ENCODE assay signal across 18 cellular contexts in genomic region chr16:7227193-7227825, GRCh38.
A peak's percentile ranks its signal among the peaks of the same experiment; 100 is the strongest.
DNase-seq lines count a peak whose midpoint lies in the region; TF ChIP-seq lines count a peak whose summit lies in the region.
"Had no signal": no experiment of that assay in that cellular context is flagged by ENCODE, and none has a peak within 500 bp of the region (broad histone marks: within the 10 kb centered on the region; RNA-seq: fewer than 3 reads in every experiment).

No MANE protein-coding gene starts in this region.

- no peak overlapping the region; the same call in 1 of the 2 replicates for H3K4ac ChIP-seq in H9 (ENCODE audit: low read depth, low read length)

- no peaks in the 10 kb centered on the region for H3K36me3 Mint-ChIP-seq in H9 (ENCODE audit: insufficient read depth in 1 of 3, low read depth in 3 of 3)

- H4K8ac ChIP-seq in H9 (replicated peaks; ENCODE audit: insufficient read length, low read depth, low read length), result no peak overlapping the region

- H3K4me2 ChIP-seq in H9 (ENCODE audit: insufficient read depth, insufficient read length, low read length), result peak overlapping the region; percentile 68
- H3K4me2 ChIP-seq: PC-9 had no signal

- H3T11ph ChIP-seq in H9 (ENCODE audit: low read length), result no peak overlapping the region

- H3K9me3 ChIP-seq in H9 (ENCODE audit: control insufficient read depth, low read depth, low read length) (no peaks in the 10 kb centered on the region), SJCRH30 (replicated peaks) (no peaks in the 10 kb centered on the region), thyroid gland (no peaks in the 10 kb centered on the region)

- peak overlapping the region; percentile 65 to 92 (median 86); a peak in 5 of 7 replicates for H3K27ac Mint-ChIP-seq in H9
- H3K27ac Mint-ChIP-seq: activated CD4-positive, alpha-beta T cell treated with anti-CD3 and anti-CD28 coated beads for 36 hours; CD4-positive, alpha-beta T cell; memory B cell had no signal

- no CpG with 5 or more reads among the region's 15 CpGs for WGBS in H9 (ENCODE audit: extremely low coverage, insufficient read length, low lambda C conversion rate)
- 5 to 8% methylated on average over 6 to 14 of the region's 15 CpGs for WGBS in thyroid gland, 2 donors

- H4K5ac ChIP-seq in H9 (ENCODE audit: insufficient read length, low read depth, low read length), result no peak overlapping the region

- no peak overlapping the region for H3K56ac ChIP-seq in H9 (ENCODE audit: insufficient read length, low read depth, low read length)

- intact Hi-C loops in thyroid gland (cut with DNase I), result no loop called here

- H2AFZ ChIP-seq in H9 (ENCODE audit: low read length), result peak overlapping the region; percentile 79
- H2AFZ ChIP-seq: PC-9 had no signal

- H3K79me2 ChIP-seq in H9 (ENCODE audit: insufficient read depth, low read length), result no peaks in the 10 kb centered on the region

- H4K91ac ChIP-seq in H9 (ENCODE audit: insufficient read length, low read depth, low read length), result no peak overlapping the region

- H3K36me3 ChIP-seq in SJCRH30 (no peaks in the 10 kb centered on the region), thyroid gland (no peaks in the 10 kb centered on the region)

- H3K4me3 ChIP-seq in SJCRH30 (no peak overlapping the region), thyroid gland (replicated peaks in 1 of 3) (no peak overlapping the region)
- H3K4me3 ChIP-seq: PC-9 had no signal

- no peak overlapping the region for H2BK5ac ChIP-seq in H9 (ENCODE audit: insufficient read length, low read length)

- H3K9ac ChIP-seq in H9 (ENCODE audit: extremely low read depth, insufficient read length, low read length), result no peak overlapping the region

- H4K20me1 ChIP-seq in H9 (ENCODE audit: control insufficient read depth, insufficient read depth, insufficient read length), result no peaks in the 10 kb centered on the region

- H3K9me3 Mint-ChIP-seq in H9, result no peaks in the 10 kb centered on the region

- DNase-seq in H9 (peak; percentile 57), SJCRH30 (peak; percentile 34 to 44), islet precursor cell (peak; percentile 85), thyroid gland (peak; percentile 82 to 83), NCI-H2081 treated with DMSO at 0.1 percent for 48 hours (lab: John Stamatoyannopoulos, UW) (no peak), medulla oblongata (ENCODE audit: extremely low spot score) (no peak)
- DNase-seq in activated CD4-positive, alpha-beta T cell treated with anti-CD3 and anti-CD28 coated beads for 4 hours, result no peak
- DNase-seq: activated CD4-positive, alpha-beta T cell treated with anti-CD3 and anti-CD28 coated beads for 36 hours; CD4-positive, alpha-beta T cell; DMS53; naive thymus-derived CD8-positive, alpha-beta T cell; NCI-H1417 treated with DMSO at 0.1 percent for 48 hours; NCI-H226; PC-9; SIG-M5; stimulated activated CD4-positive, alpha-beta T cell treated with anti-CD3 and anti-CD28 coated beads, Interleukin-2, amount 100 ng/mL, for 24 hours; stimulated activated naive CD4-positive, alpha-beta T cell had no signal

- peaks cover 19 to 25% of the 10 kb centered on the region in 2 experiments for H3K4me1 Mint-ChIP-seq in H9
- H3K4me1 Mint-ChIP-seq: activated CD4-positive, alpha-beta T cell treated with anti-CD3 and anti-CD28 coated beads for 36 hours; memory B cell; naive thymus-derived CD8-positive, alpha-beta T cell had no signal

- no peak for TF ChIP-seq POLR2A in thyroid gland (IDR thresholded peaks at IDR 0.05)

- peak overlapping the region; percentile 57 to 60; a peak in 4 of 5 replicates for H3K4me3 Mint-ChIP-seq in H9
- H3K4me3 Mint-ChIP-seq: activated CD4-positive, alpha-beta T cell treated with anti-CD3 and anti-CD28 coated beads for 36 hours; CD4-positive, alpha-beta T cell; memory B cell; naive thymus-derived CD8-positive, alpha-beta T cell had no signal

- no peaks in the 10 kb centered on the region; the same call in none of the 2 replicates for H3K27me3 Mint-ChIP-seq in H9 (ENCODE audit: low read depth)
- H3K27me3 Mint-ChIP-seq: activated CD4-positive, alpha-beta T cell treated with anti-CD3 and anti-CD28 coated beads for 36 hours; CD4-positive, alpha-beta T cell; memory B cell had no signal

- no peak overlapping the region for H3K14ac ChIP-seq in H9 (ENCODE audit: insufficient read depth, low read length)

- no peak overlapping the region for H2AK5ac ChIP-seq in H9 (ENCODE audit: insufficient read length, low read length)

- H3K27me3 ChIP-seq in H9 (ENCODE audit: insufficient read depth, low read length) (no peaks in the 10 kb centered on the region), SJCRH30 (no peaks in the 10 kb centered on the region), thyroid gland (no peaks in the 10 kb centered on the region)

- H3K23ac ChIP-seq in H9 (ENCODE audit: insufficient read length, low read depth, low read length), result no peak overlapping the region

- H3K18ac ChIP-seq in H9 (ENCODE audit: insufficient read length, low read depth, low read length), result peak overlapping the region; percentile 88

- no peak overlapping the region for H2BK15ac ChIP-seq in H9 (ENCODE audit: low read depth, low read length)

- no peaks in the 10 kb centered on the region for H3K23me2 ChIP-seq in H9 (ENCODE audit: insufficient read length, low read depth, low read length, poor library complexity, severe bottlenecking)

- no peaks in the 10 kb centered on the region for H3K79me1 ChIP-seq in H9 (ENCODE audit: insufficient read depth, low read depth, low read length, poor library complexity, severe bottlenecking)

- H3K4me1 ChIP-seq in H9 (ENCODE audit: insufficient read depth, low read length), result peaks cover 8% of the 10 kb centered on the region
- H3K4me1 ChIP-seq in SJCRH30, result 0 out of 2 replicates have a peak, but pooled peaks cover 2% of the 10 kb centered on the region
- H3K4me1 ChIP-seq in thyroid gland, result peaks cover 9 to 14% of the 10 kb centered on the region in 2 donors

- no peak overlapping the region for H2BK120ac ChIP-seq in H9 (ENCODE audit: low read depth, low read length, poor library complexity, severe bottlenecking)

- H3K27ac ChIP-seq in H9 (ENCODE audit: insufficient read length, low read depth, low read length) (no peak overlapping the region), SJCRH30 (no peak overlapping the region), thyroid gland (no peak overlapping the region)
- H3K27ac ChIP-seq: PC-9 had no signal

- TF ChIP-seq CTCF in H9 (conservative IDR thresholded peaks at IDR 0.05) (no peak), thyroid gland (IDR thresholded peaks at IDR 0.05) (no peak)

- no peak overlapping the region for H2BK12ac ChIP-seq in H9 (ENCODE audit: insufficient read length, low read depth, low read length)

- H2BK20ac ChIP-seq in H9 (ENCODE audit: low read depth, low read length, poor library complexity, severe bottlenecking), result no peak overlapping the region

Comparison
In these comparisons a context has a peak if more than half of its experiments do, and no peak if none do; other contexts are left out.
1. DNase-seq: peak in H9 (single experiment), SJCRH30 (2 of 2), islet precursor cell (single experiment) and thyroid gland (2 of 2); none in NCI-H2081 treated with DMSO at 0.1 percent for 48 hours (single experiment), medulla oblongata (single experiment) and activated CD4-positive, alpha-beta T cell treated with anti-CD3 and anti-CD28 coated beads for 4 hours (0 of 2).